Comparison of ENCODE assay signal across 22 cellular contexts in the genomic region with DNA sequence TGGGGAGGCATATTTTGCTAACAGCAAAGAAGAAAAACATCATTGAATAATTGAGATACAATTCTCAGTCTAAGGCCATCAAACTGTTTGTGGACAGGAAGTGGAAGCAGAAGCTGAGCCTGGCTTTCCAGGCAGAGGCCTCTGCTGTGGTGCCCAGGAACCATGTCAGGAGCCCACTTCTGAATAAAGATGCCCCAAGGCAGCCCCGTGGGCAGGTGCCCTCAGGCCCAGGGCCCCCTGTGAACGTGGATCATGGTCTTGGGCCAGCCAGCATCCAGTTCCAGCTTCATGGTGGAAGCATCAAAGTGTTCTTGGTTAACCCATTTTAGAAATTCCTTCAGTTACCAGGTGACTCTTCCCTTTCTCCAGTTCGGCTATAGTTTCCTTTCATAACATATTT.
A peak's percentile ranks its signal among the peaks of the same experiment; 100 is the strongest.
DNase-seq lines count a peak whose midpoint lies in the region; TF ChIP-seq lines count a peak whose summit lies in the region.
"Had no signal": no experiment of that assay in that cellular context is flagged by ENCODE, and none has a peak within 500 bp of the region (broad histone marks: within the 10 kb centered on the region; RNA-seq: fewer than 3 reads in every experiment).

No MANE protein-coding gene starts in this region.

- TF ChIP-seq EP300 in esophagus muscularis mucosa (IDR thresholded peaks at IDR 0.05), result no peak

- in situ Hi-C loops in GM13977 (cut with MboI; ENCODE audit: low pct_unique_long_range_greater_than_20kb, low sequenced_read_pairs, unreplicated experiment), result no loop called here

- H2AFZ ChIP-seq in osteoblast (ENCODE audit: low read length), result no peak overlapping the region

- TF ChIP-seq CTCF in GM13977 (IDR thresholded peaks at IDR 0.05; ENCODE audit: extremely low read depth, insufficient read depth, missing control alignments) (no peak), esophagus muscularis mucosa (IDR thresholded peaks at IDR 0.05) (no peak), osteoblast (IDR thresholded peaks at IDR 0.05; ENCODE audit: extremely low read depth, low read depth, low read length) (no peak)

- H3K4me3 ChIP-seq in esophagus muscularis mucosa, result no peak overlapping the region
- no peak overlapping the region for H3K4me3 ChIP-seq in osteoblast (ENCODE audit: insufficient read depth, low read length)
- H3K4me3 ChIP-seq: A549; BLaER1 treated with 17β-estradiol and CSF1 and Interleukin-3, amounts not matched to agents 10 nM and 100 nM; GM12878; HAP-1 had no signal

- intact Hi-C loops in esophagus muscularis mucosa (cut with DNase I), result no loop called here

- DNase-seq in activated effector memory CD4-positive, alpha-beta T cell treated with anti-CD3 and anti-CD28 coated beads, Interleukin-2, amount 50 U/mL, for 16 hours, result peak; percentile 36
- DNase-seq in activated effector memory CD4-positive, alpha-beta T cell treated with Interleukin-2 at 50 U/mL for 16 hours, result no peak
- DNase-seq in GM13977 (ENCODE audit: low spot score) (peak; percentile 6), esophagus muscularis mucosa (ENCODE audit: extremely low spot score) (peak; percentile 86), osteoblast (ENCODE audit: insufficient read length, low spot score, missing footprints) (peak; percentile 22), OCI-M1 (lab: John Stamatoyannopoulos, UW) (no peak)
- DNase-seq in activated naive CD4-positive, alpha-beta T cell (lab: John Stamatoyannopoulos, UW), result no peak
- DNase-seq: 8988T; ACHN; AML-193; BE2C; CD4-positive, alpha-beta T cell; CD8-positive, alpha-beta memory T cell; DMS 273 treated with DMSO at 0.1 percent for 48 hours; DMS79; EL; GDM1; GOT3 had no signal

- H3K27me3 ChIP-seq in esophagus muscularis mucosa (no peaks in the 10 kb centered on the region), osteoblast (ENCODE audit: insufficient read depth, low read length) (no peaks in the 10 kb centered on the region)
- H3K27me3 ChIP-seq: BE2C had no signal

- 89% methylated on average over 3 of the region's 3 CpGs for WGBS in esophagus muscularis mucosa

- H3K79me2 ChIP-seq in osteoblast (ENCODE audit: insufficient read depth, low read length), result no peaks in the 10 kb centered on the region

- no peaks in the 10 kb centered on the region for H3K4me1 ChIP-seq in esophagus muscularis mucosa
- no peaks in the 10 kb centered on the region for H3K4me1 ChIP-seq in osteoblast (ENCODE audit: insufficient read depth, low read length)
- H3K4me1 ChIP-seq: A549, BE2C, HAP-1 had no signal

- H3K27ac ChIP-seq in esophagus muscularis mucosa (replicated peaks in 1 of 4) (no peak overlapping the region), osteoblast (ENCODE audit: low read depth, low read length) (no peak overlapping the region)
- H3K27ac ChIP-seq: A549; BLaER1 treated with 17β-estradiol and CSF1 and Interleukin-3, amounts not matched to agents 10 nM and 100 nM had no signal

- H3K4me2 ChIP-seq in osteoblast (ENCODE audit: insufficient read depth, low read length), result no peak overlapping the region
- H3K4me2 ChIP-seq: A549 had no signal

- H3K9me3 ChIP-seq in esophagus muscularis mucosa (no peaks in the 10 kb centered on the region), osteoblast (ENCODE audit: low read depth, low read length) (peaks cover 2% of the 10 kb centered on the region)
- H3K9me3 ChIP-seq: BE2C; BLaER1 treated with 17β-estradiol and CSF1 and Interleukin-3, amounts not matched to agents 10 nM and 100 nM; HAP-1 had no signal

- H3K36me3 ChIP-seq in esophagus muscularis mucosa (no peaks in the 10 kb centered on the region), osteoblast (ENCODE audit: insufficient read depth, low read length) (no peaks in the 10 kb centered on the region)
- H3K36me3 ChIP-seq: BE2C; BLaER1 treated with 17β-estradiol and CSF1 and Interleukin-3, amounts not matched to agents 10 nM and 100 nM; HAP-1 had no signal

- H4K20me1 ChIP-seq in osteoblast (ENCODE audit: insufficient read depth, low read length), result no peaks in the 10 kb centered on the region

- TF ChIP-seq POLR2A in esophagus muscularis mucosa (IDR thresholded peaks at IDR 0.05; ENCODE audit: low read depth), result no peak

Comparison
In these comparisons a context has a peak if more than half of its experiments do, and no peak if none do; other contexts are left out.
1. DNase-seq: peak in activated effector memory CD4-positive, alpha-beta T cell treated with anti-CD3 and anti-CD28 coated beads, Interleukin-2, amount 50 U/mL, for 16 hours (single experiment), GM13977 (single experiment), esophagus muscularis mucosa (single experiment) and osteoblast (single experiment); none in activated effector memory CD4-positive, alpha-beta T cell treated with Interleukin-2 at 50 U/mL for 16 hours (single experiment), activated naive CD4-positive, alpha-beta T cell (0 of 4) and OCI-M1 (single experiment).